Comparison of ENCODE assay signal across 1 cellular context in genomic region chr17:57911834-57912673, GRCh38.
TF ChIP-seq lines count a peak whose summit lies in the region.

No MANE protein-coding gene starts in this region.

TF ChIP-seq in HEK293, 187 proteins besides CTCF, POLR2A, EP300 and RAD21 (continued from another document):
- peak; percentile 20; the same call in 1 of the 2 replicates for TF ChIP-seq PATZ1 (tag by site-specific recombination; IDR thresholded peaks at IDR 0.05)
- TF ChIP-seq ZNF600 (tag by site-specific recombination; IDR thresholded peaks at IDR 0.05) = 0 out of 2 replicates have a peak, but pooled peaks have one; percentile 37
TF ChIP-seq in HEK293: peak in this region for 11.
